Comparison of ENCODE assay signal across 8 cellular contexts in genomic region chr2:70095833-70096670, GRCh38. TPM values are rescaled to one million over a fixed set of nuclear protein-coding genes. Genes with fewer than 3 reads are reported as not detected.
DNase-seq lines count a peak whose midpoint lies in the region; FAIRE-seq and TF ChIP-seq lines count a peak whose summit lies in the region.

No MANE protein-coding gene starts in this region.

- H3K9me2 ChIP-seq in OCI-LY1 (ENCODE audit: low read depth, low read length): no peaks in the 10 kb centered on the region

- H3K4me1 ChIP-seq in OCI-LY1 (ENCODE audit: insufficient read depth, low read length, severe bottlenecking): peaks cover 30% of the 10 kb centered on the region
- H3K4me1 ChIP-seq in osteoblast (ENCODE audit: insufficient read depth, low read length): peaks cover 19% of the 10 kb centered on the region

- H3K4me2 ChIP-seq in OCI-LY1 (ENCODE audit: low read length) (peak overlapping the region; percentile 65; the same call in 1 of the 2 replicates), osteoblast (ENCODE audit: insufficient read depth, low read length) (no peak overlapping the region)

- TF ChIP-seq CTCF in C4-2B (conservative IDR thresholded peaks at IDR 0.05) (no peak), OCI-LY1 (IDR thresholded peaks at IDR 0.05; ENCODE audit: low read length) (no peak), osteoblast (IDR thresholded peaks at IDR 0.05; ENCODE audit: extremely low read depth, low read depth, low read length) (no peak)

- intact Hi-C loops in dendritic cell treated with granulocyte-macrophage colony-stimulating factor and Interleukin-4, amounts not matched to agents 40 ng/mL and 50 ng/mL, for 4 days (cut with micrococcal nuclease): loop anchor here (2.0 kb wide), 1 partner anchor 13 kb away; no protein-coding TSS in a partner anchor

- H3K27me3 Mint-ChIP-seq in dendritic cell treated with granulocyte-macrophage colony-stimulating factor and Interleukin-4, amounts not matched to agents 40 ng/mL and 50 ng/mL, for 4 days: no peaks in the 10 kb centered on the region

- H4K20me1 ChIP-seq in OCI-LY1 (ENCODE audit: insufficient read depth, low read length): no peaks in the 10 kb centered on the region
- H4K20me1 ChIP-seq in osteoblast (ENCODE audit: insufficient read depth, low read length): no peaks in the 10 kb centered on the region

- peak overlapping the region; percentile 94 for H3K27ac Mint-ChIP-seq in dendritic cell treated with granulocyte-macrophage colony-stimulating factor and Interleukin-4, amounts not matched to agents 40 ng/mL and 50 ng/mL, for 4 days

- peaks cover 45% of the 10 kb centered on the region for H3K4me1 Mint-ChIP-seq in dendritic cell treated with granulocyte-macrophage colony-stimulating factor and Interleukin-4, amounts not matched to agents 40 ng/mL and 50 ng/mL, for 4 days (ENCODE audit: low read depth)

- H3K27me3 ChIP-seq in OCI-LY1 (ENCODE audit: insufficient read depth, low read length) (no peaks in the 10 kb centered on the region), osteoblast (ENCODE audit: insufficient read depth, low read length) (no peaks in the 10 kb centered on the region)

- H2AFZ ChIP-seq in OCI-LY1 (ENCODE audit: low read length) (no peak overlapping the region), osteoblast (ENCODE audit: low read length) (peak overlapping the region; percentile 38)

- H3F3A ChIP-seq in OCI-LY1 (ENCODE audit: insufficient read depth, low read length): peaks cover 13% of the 10 kb centered on the region; the same call in 1 of the 2 replicates

- H3K27ac ChIP-seq in C4-2B (0 out of 2 replicates have a peak overlapping the region, but pooled peaks have one; percentile 28), OCI-LY1 (ENCODE audit: low read depth, low read length, poor library complexity, severe bottlenecking) (peak overlapping the region; percentile 93), osteoblast (ENCODE audit: low read depth, low read length) (peak overlapping the region; percentile 59)

- no peak for FAIRE-seq in RCC 7860 (lab: Jason Lieb, UNC)

- H3K79me2 ChIP-seq in OCI-LY1 (ENCODE audit: insufficient read depth, low read length) (no peaks in the 10 kb centered on the region), osteoblast (ENCODE audit: insufficient read depth, low read length) (no peaks in the 10 kb centered on the region)

- H3K9me3 ChIP-seq in OCI-LY1 (ENCODE audit: low read length): no peaks in the 10 kb centered on the region
- H3K9me3 ChIP-seq in osteoblast (ENCODE audit: low read depth, low read length): no peaks in the 10 kb centered on the region

- H3K36me3 ChIP-seq in OCI-LY1 (ENCODE audit: insufficient read depth, low read length): no peaks in the 10 kb centered on the region
- H3K36me3 ChIP-seq in osteoblast (ENCODE audit: insufficient read depth, low read length): no peaks in the 10 kb centered on the region

- peak overlapping the region; percentile 51 for H3K9ac ChIP-seq in OCI-LY1 (ENCODE audit: low read length)

- H3K36me3 Mint-ChIP-seq in dendritic cell treated with granulocyte-macrophage colony-stimulating factor and Interleukin-4, amounts not matched to agents 40 ng/mL and 50 ng/mL, for 4 days (ENCODE audit: low read depth): peaks cover 7% of the 10 kb centered on the region

- peak overlapping the region; percentile 64 for H3K4me3 Mint-ChIP-seq in dendritic cell treated with granulocyte-macrophage colony-stimulating factor and Interleukin-4, amounts not matched to agents 40 ng/mL and 50 ng/mL, for 4 days

- H3K4me3 ChIP-seq in OCI-LY1 (ENCODE audit: low read depth, low read length, poor library complexity, severe bottlenecking): peak overlapping the region; percentile 6
- H3K4me3 ChIP-seq in osteoblast (ENCODE audit: insufficient read depth, low read length): no peak overlapping the region

- H3K9me3 Mint-ChIP-seq in dendritic cell treated with granulocyte-macrophage colony-stimulating factor and Interleukin-4, amounts not matched to agents 40 ng/mL and 50 ng/mL, for 4 days: no peaks in the 10 kb centered on the region

- no peak for DNase-seq in osteoblast (ENCODE audit: insufficient read length, low spot score, missing footprints)
- DNase-seq in NCI-H2081 treated with DMSO at 0.1 percent for 48 hours (lab: John Stamatoyannopoulos, UW): no peak
- no peak for DNase-seq in DMS79 (lab: John Stamatoyannopoulos, UW)
- no peak for DNase-seq in RCC 7860 (ENCODE audit: low spot score)
- no peak for DNase-seq in activated CD4-positive, CD25-positive, alpha-beta regulatory T cell (lab: John Stamatoyannopoulos, UW)

RNA-seq across cellular contexts. Expression of gene PCBP1, which starts 8.8 kb away (rescaled TPM):
- total RNA-seq in osteoblast: 55.7 and 70.7 TPM in 2 replicates

Comparison
In these comparisons a context has a peak if more than half of its experiments do, and no peak if none do; other contexts are left out.
1. H3K27ac ChIP-seq: peak in every context shown above with its lines; median percentile 93 in OCI-LY1; 59 in osteoblast; 28 in C4-2B.